Comparison of ENCODE assay signal across 1 cellular context in genomic region chr6:133693565-133693964, GRCh38.
TF ChIP-seq lines count a peak whose summit lies in the region.

No MANE protein-coding gene starts in this region.

TF ChIP-seq in K562, 482 proteins besides CTCF, POLR2A, EP300 and RAD21:
- TF ChIP-seq MGA (IDR thresholded peaks at IDR 0.05) (no peak), ZNF146 (CRISPR knock-in tag; IDR thresholded peaks at IDR 0.05; ENCODE audit: unreplicated experiment) (peak; percentile 86)
